Comparison of ENCODE assay signal across 28 cellular contexts in genomic region chr9:114407889-114408288, GRCh38.
"Had no signal": no experiment of that assay in that cellular context is flagged by ENCODE, and none has a peak within 500 bp of the region (broad histone marks: within the 10 kb centered on the region; RNA-seq: fewer than 3 reads in every experiment).

No MANE protein-coding gene starts in this region.

- DNase-seq: activated CD4-positive, alpha-beta memory T cell treated with anti-CD3 and anti-CD28 coated beads for 36 hours; activated CD4-positive, alpha-beta T cell treated with anti-CD3 and anti-CD28 coated beads for 36 hours; activated CD4-positive, alpha-beta T cell treated with anti-CD3 and anti-CD28 coated beads, Interleukin-2, amount 10 ng/mL, durations not matched to agents 24 days and 14 days; activated CD4-positive, CD25-positive, alpha-beta regulatory T cell; activated CD4-positive, CD25-positive, alpha-beta regulatory T cell treated with anti-CD3 and anti-CD28 coated beads, Interleukin-2, amount 50 U/mL, for 72 hours; activated CD8-positive, alpha-beta memory T cell treated with anti-CD3 and anti-CD28 coated beads, Interleukin-2, amount 10 ng/mL, durations not matched to agents 7 days and 5 days; activated CD8-positive, alpha-beta memory T cell treated with anti-CD3 and anti-CD28 coated beads, Interleukin-2, amount 50 U/mL, for 4 hours; activated CD8-positive, alpha-beta T cell treated with anti-CD3 and anti-CD28 coated beads, Interleukin-2, amount 10 ng/mL, durations not matched to agents 7 days and 5 days; activated effector memory CD4-positive, alpha-beta T cell treated with Interleukin-2 at 50 U/mL for 16 hours; activated gamma-delta T cell treated with Interleukin-2 at 50 U/mL for 16 hours; activated naive CD4-positive, alpha-beta T cell treated with anti-CD3 and anti-CD28 coated beads, Interleukin-2, amount 50 U/mL, for 16 hours; activated naive CD4-positive, alpha-beta T cell treated with Interleukin-2 at 50 U/mL for 16 hours; activated T-cell treated with anti-CD3 and anti-CD28 coated beads, Interleukin-2, amount 50 U/mL, for 1 hour; activated T-cell treated with anti-CD3 and anti-CD28 coated beads, Interleukin-2, amount 50 U/mL, for 48 hours; amniotic stem cell; anterior cingulate cortex; brain microvascular endothelial cell; caudate nucleus; colonic mucosa; effector CD8-positive, alpha-beta T cell; esophagus squamous epithelium; foreskin melanocyte; T-helper 2 cell had no signal

- H3K4me3 ChIP-seq: colonic mucosa, esophagus squamous epithelium, gastroesophageal sphincter had no signal

- ATAC-seq: activated CD4-positive, alpha-beta T cell treated with anti-CD3 and anti-CD28 coated beads for 36 hours; activated CD8-positive, alpha-beta memory T cell treated with anti-CD3 and anti-CD28 coated beads, Interleukin-2, amount 10 ng/mL, durations not matched to agents 7 days and 5 days; activated CD8-positive, alpha-beta T cell treated with anti-CD3 and anti-CD28 coated beads, Interleukin-2, amount 10 ng/mL, durations not matched to agents 7 days and 5 days; gastroesophageal sphincter had no signal

- H3K36me3 ChIP-seq: brain microvascular endothelial cell, colonic mucosa had no signal

- H3K27ac ChIP-seq: brain microvascular endothelial cell, colonic mucosa, epithelial cell of prostate, esophagus squamous epithelium, gastroesophageal sphincter had no signal

- H3K4me1 ChIP-seq: colonic mucosa, gastroesophageal sphincter had no signal

- H3K27me3 ChIP-seq: brain microvascular endothelial cell, colonic mucosa, esophagus squamous epithelium, gastroesophageal sphincter had no signal

- H3K9me3 ChIP-seq: colonic mucosa, esophagus squamous epithelium, gastroesophageal sphincter had no signal

- FAIRE-seq: astrocyte, endometrium, endothelial cell of umbilical vein had no signal
